26 cellular contexts compared by ENCODE assay signal in the genomic region with DNA sequence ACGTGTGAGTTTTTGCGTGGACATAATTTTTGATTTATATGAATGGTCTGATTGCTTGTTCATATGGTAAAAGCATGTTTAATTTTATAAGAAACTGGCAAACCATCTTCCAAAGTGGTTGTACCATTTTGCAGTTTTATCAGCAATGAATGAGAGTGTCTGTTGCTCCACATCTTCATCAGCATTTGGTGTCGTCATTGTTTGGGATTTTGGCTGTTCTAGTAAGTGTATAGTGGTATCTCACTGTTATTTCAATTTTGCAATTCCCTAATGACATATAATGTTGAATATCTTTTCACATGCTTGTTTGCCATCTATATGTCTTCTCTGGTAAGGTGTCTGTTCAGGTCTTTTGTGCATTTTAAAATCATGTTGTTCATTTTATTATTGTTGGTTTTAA.
"Had no signal": no experiment of that assay in that cellular context is flagged by ENCODE, and none has a peak within 500 bp of the region (broad histone marks: within the 10 kb centered on the region; RNA-seq: fewer than 3 reads in every experiment).

No MANE protein-coding gene starts in this region.

- H3K36me3 ChIP-seq: stomach, suprapubic skin, thoracic aorta, thyroid gland, tibial artery, tibial nerve, transverse colon, upper lobe of left lung, upper lobe of right lung, uterus, vagina had no signal

- FAIRE-seq: urothelium cell line had no signal

- DNase-seq: stimulated activated CD4-positive, alpha-beta T cell treated with anti-CD3 and anti-CD28 coated beads, Interleukin-2, amount 100 ng/mL, for 48 hours; stimulated activated CD4-positive, alpha-beta T cell treated with anti-CD3 and anti-CD28 coated beads, Interleukin-4, amount 100 ng/mL, for 1 hour; stimulated activated CD4-positive, alpha-beta T cell treated with anti-CD3 and anti-CD28 coated beads, Interleukin-4, amount 100 ng/mL, for 24 hours; stimulated activated CD4-positive, alpha-beta T cell treated with anti-CD3 and anti-CD28 coated beads, Interleukin-4, amount 100 ng/mL, for 4 hours; stimulated activated CD8-positive, alpha-beta memory T cell treated with anti-CD3 and anti-CD28 coated beads, Interleukin-4, amount 100 ng/mL, for 48 hours; stimulated activated naive B cell treated with anti-CD40 and anti-IgM and Interleukin-4, amounts not matched to agents 10 μg/mL and 1 μg/mL and 100 μg/mL, for 72 hours; stimulated activated naive CD4-positive, alpha-beta T cell; stimulated activated naive CD4-positive, alpha-beta T cell treated with Interleukin-2 at 50 U/mL for 16 hours; stimulated activated naive CD8-positive, alpha-beta T cell treated with anti-CD3 and anti-CD28 coated beads, Interleukin-15, amount 100 ng/mL, for 72 hours; stimulated activated naive CD8-positive, alpha-beta T cell treated with anti-CD3 and anti-CD28 coated beads, Interleukin-15, Interleukin-2, amounts not matched to agents 100 U/mL and 50 U/mL, for 24 hours; stomach; substantia nigra; testis; thyroid gland; tibial artery; transverse colon; upper lobe of left lung; upper lobe of right lung; uterus had no signal

- H3K27me3 ChIP-seq: stomach, testis, thyroid gland, tibial artery, tibial nerve, transverse colon, upper lobe of left lung, upper lobe of right lung, vagina had no signal

- H3K4me1 ChIP-seq: stomach, suprapubic skin, testis, thyroid gland, tibial artery, tibial nerve, transverse colon, upper lobe of left lung, upper lobe of right lung, uterus, vagina had no signal

- H3K27ac ChIP-seq: stomach, suprapubic skin, testis, thoracic aorta, thyroid gland, tibial artery, tibial nerve, transverse colon, upper lobe of left lung, upper lobe of right lung, uterus, vagina had no signal

- H3K4me3 ChIP-seq: stomach, suprapubic skin, testis, thoracic aorta, thyroid gland, tibial artery, tibial nerve, transverse colon, upper lobe of left lung, upper lobe of right lung, uterus, vagina had no signal

- H3K9me3 ChIP-seq: stomach, suprapubic skin, testis, thoracic aorta, thyroid gland, tibial artery, tibial nerve, transverse colon, upper lobe of left lung, upper lobe of right lung, uterus, vagina had no signal

- ATAC-seq: stimulated activated effector memory CD8-positive, alpha-beta T cell treated with anti-CD3 and anti-CD28 coated beads, Interleukin-12 subunit alpha, Interleukin-12 subunit beta, amount 100 ng/mL, for 72 hours; stimulated activated memory B cell treated with anti-CD40 and anti-IgM and Interleukin-4, amounts not matched to agents 10 μg/mL and 1 μg/mL and 100 μg/mL, for 72 hours; stimulated activated naive B cell treated with anti-CD40 and anti-IgM and Interleukin-4, amounts not matched to agents 10 μg/mL and 1 μg/mL and 100 μg/mL, for 72 hours; stimulated activated naive CD8-positive, alpha-beta T cell treated with anti-CD3 and anti-CD28 coated beads, Interleukin-15, amount 100 ng/mL, for 72 hours; stimulated activated naive CD8-positive, alpha-beta T cell treated with anti-CD3 and anti-CD28 coated beads, Interleukin-15, Interleukin-2, amounts not matched to agents 100 U/mL and 50 U/mL, for 24 hours; upper lobe of right lung had no signal
